In genomic region chr10:118256825-118257570, GRCh38 we compare ENCODE assay signal across 18 cellular contexts.
DNase-seq lines count a peak whose midpoint lies in the region; TF ChIP-seq lines count a peak whose summit lies in the region.
"Had no signal": no experiment of that assay in that cellular context is flagged by ENCODE, and none has a peak within 500 bp of the region (broad histone marks: within the 10 kb centered on the region; RNA-seq: fewer than 3 reads in every experiment).

No MANE protein-coding gene starts in this region.

- H3K27me3 ChIP-seq in neural cell (ENCODE audit: insufficient read depth, low read depth, low read length) (peaks cover 4% of the 10 kb centered on the region), mammary epithelial cell (ENCODE audit: insufficient read depth, low read length) (no peaks in the 10 kb centered on the region), SJCRH30 (no peaks in the 10 kb centered on the region; the same call in 1 of the 2 replicates)

- H3K27ac Mint-ChIP-seq in activated CD4-positive, alpha-beta memory T cell treated with anti-CD3 and anti-CD28 coated beads for 36 hours, result no peak overlapping the region
- H3K27ac Mint-ChIP-seq: CD8-positive, alpha-beta T cell; T-cell had no signal

- H3K27ac ChIP-seq in HEK293 (ENCODE audit: extremely low read depth, low read depth, low read length) (no peak overlapping the region), neural cell (ENCODE audit: low read length) (no peak overlapping the region), mammary epithelial cell (ENCODE audit: insufficient read depth, low read depth, low read length) (no peak overlapping the region), SJCRH30 (no peak overlapping the region)
- H3K27ac ChIP-seq: SJSA1 had no signal

- CTCF ChIA-PET in HEK293 (lab: Yijun Ruan, JAX), result interaction anchor here (0.6 to 2.0 kb wide), 5 partner anchors 15 to 760 kb away, joined by 3 to 7 read pairs (median 5); no protein-coding TSS in a partner anchor
- CTCF ChIA-PET in mammary epithelial cell (lab: Charles Lee; ENCODE audit: low non-redundant PET), result no interaction called here
- CTCF ChIA-PET in activated CD4-positive, alpha-beta memory T cell treated with anti-CD3 and anti-CD28 coated beads for 36 hours (lab: Charles Lee), result interaction anchor here (0.8 to 1.4 kb wide), 4 partner anchors 8 to 814 kb away, joined by 3 to 4 read pairs (median 3); no protein-coding TSS in a partner anchor

- H3K36me3 ChIP-seq in HEK293 (ENCODE audit: control insufficient read depth in 2 of 2, insufficient read depth in 1 of 2, low read length in 2 of 2) (no peaks in the 10 kb centered on the region), neural cell (ENCODE audit: insufficient read depth, low read length) (no peaks in the 10 kb centered on the region), mammary epithelial cell (ENCODE audit: insufficient read depth, low read length) (no peaks in the 10 kb centered on the region), SJCRH30 (no peaks in the 10 kb centered on the region)
- H3K36me3 ChIP-seq: SJSA1 had no signal

- DNase-seq in NCI-H146 (lab: John Stamatoyannopoulos, UW) (peak; percentile 61), astrocyte of the hippocampus (ENCODE audit: low read depth, low spot score) (peak; percentile 41), amniotic stem cell (lab: John Stamatoyannopoulos, UW) (no peak), mammary epithelial cell (no peak), SJCRH30 (no peak)
- DNase-seq in activated CD4-positive, alpha-beta memory T cell treated with anti-CD3 and anti-CD28 coated beads for 36 hours, result no peak
- DNase-seq: CD8-positive, alpha-beta T cell; H7; IMR-90; MV-4-11; NCI-H187 treated with DMSO at 0.1 percent for 48 hours; NCI-H2171 treated with DMSO at 0.1 percent for 48 hours; OCI-M1; RPMI8226; T-cell had no signal

- H3K4me3 Mint-ChIP-seq in activated CD4-positive, alpha-beta memory T cell treated with anti-CD3 and anti-CD28 coated beads for 36 hours, result no peak overlapping the region
- H3K4me3 Mint-ChIP-seq: CD8-positive, alpha-beta T cell; T-cell had no signal

- TF ChIP-seq RAD21 in neural cell (conservative IDR thresholded peaks at IDR 0.05), result no peak

- H3K79me2 ChIP-seq in neural cell (replicated peaks; ENCODE audit: insufficient read depth, low read length) (no peaks in the 10 kb centered on the region), mammary epithelial cell (ENCODE audit: insufficient read depth, low read length) (no peaks in the 10 kb centered on the region)

- H3K4me2 ChIP-seq in neural cell (ENCODE audit: low read length) (no peak overlapping the region), mammary epithelial cell (ENCODE audit: insufficient read depth, low read depth, low read length) (no peak overlapping the region)

- dilution Hi-C loops in mammary epithelial cell (cut with HindIII; ENCODE audit: low sequenced_read_pairs), result no loop called here

- no peaks in the 10 kb centered on the region for H3K36me3 Mint-ChIP-seq in activated CD4-positive, alpha-beta memory T cell treated with anti-CD3 and anti-CD28 coated beads for 36 hours
- H3K36me3 Mint-ChIP-seq: CD8-positive, alpha-beta T cell; T-cell had no signal

- no peaks in the 10 kb centered on the region for H3K9me3 ChIP-seq in HEK293 (ENCODE audit: control insufficient read depth, insufficient read depth, low read depth, low read length)
- H3K9me3 ChIP-seq in neural cell (ENCODE audit: low read length), result no peaks in the 10 kb centered on the region
- no peaks in the 10 kb centered on the region for H3K9me3 ChIP-seq in mammary epithelial cell (replicated peaks; ENCODE audit: insufficient read depth, low read length)
- no peaks in the 10 kb centered on the region for H3K9me3 ChIP-seq in SJCRH30 (replicated peaks)
- H3K9me3 ChIP-seq: SJSA1 had no signal

- POLR2A ChIA-PET in HEK293 (lab: Yijun Ruan, JAX), result no interaction called here
- POLR2A ChIA-PET in activated CD4-positive, alpha-beta memory T cell treated with anti-CD3 and anti-CD28 coated beads for 36 hours (lab: Charles Lee), result no interaction called here

- H3K4me1 Mint-ChIP-seq in activated CD4-positive, alpha-beta memory T cell treated with anti-CD3 and anti-CD28 coated beads for 36 hours (ENCODE audit: low read depth), result no peaks in the 10 kb centered on the region
- H3K4me1 Mint-ChIP-seq: T-cell had no signal

- H3K27me3 Mint-ChIP-seq in activated CD4-positive, alpha-beta memory T cell treated with anti-CD3 and anti-CD28 coated beads for 36 hours, result peaks cover 28% of the 10 kb centered on the region

- H3K9ac ChIP-seq in neural cell (ENCODE audit: low read length) (no peak overlapping the region), mammary epithelial cell (ENCODE audit: insufficient read depth, low read length) (no peak overlapping the region)

- WGBS in mammary epithelial cell (ENCODE audit: low coverage, missing lambda C conversion rate), result 56% methylated on average over 7 of the region's 7 CpGs

- H3K9me3 Mint-ChIP-seq in activated CD4-positive, alpha-beta memory T cell treated with anti-CD3 and anti-CD28 coated beads for 36 hours, result no peaks in the 10 kb centered on the region
- H3K9me3 Mint-ChIP-seq: CD8-positive, alpha-beta T cell; T-cell had no signal

- H3F3A ChIP-seq in neural cell (ENCODE audit: insufficient read depth, low read length, poor library complexity, severe bottlenecking), result no peaks in the 10 kb centered on the region

- TF ChIP-seq CTCF in HEK293 (tag by site-specific recombination; IDR thresholded peaks at IDR 0.05), result no peak
- TF ChIP-seq CTCF in neural cell (IDR thresholded peaks at IDR 0.05; ENCODE audit: poor library complexity, severe bottlenecking), result no peak
- TF ChIP-seq CTCF in mammary epithelial cell (conservative IDR thresholded peaks at IDR 0.05 in 1 of 2, IDR thresholded peaks at IDR 0.05 in 1 of 2; ENCODE audit: extremely low read depth in 1 of 2, insufficient read depth in 1 of 2, low read depth in 1 of 2, low read length in 2 of 2), result no peak

- no peaks in the 10 kb centered on the region; the same call in 1 of the 2 replicates for H3K4me1 ChIP-seq in HEK293 (ENCODE audit: control insufficient read depth, insufficient read depth, low read length)
- peaks cover 2% of the 10 kb centered on the region for H3K4me1 ChIP-seq in mammary epithelial cell (ENCODE audit: insufficient read depth, low read length)
- no peaks in the 10 kb centered on the region; the same call in 1 of the 2 replicates for H3K4me1 ChIP-seq in SJCRH30
- H3K4me1 ChIP-seq: SJSA1 had no signal

- in situ Hi-C loops in mammary epithelial cell (cut with MboI; ENCODE audit: low sequenced_read_pairs in 2 of 2), result no loop called here

- TF ChIP-seq EP300 in neural cell (conservative IDR thresholded peaks at IDR 0.05; ENCODE audit: poor library complexity, severe bottlenecking), result peak; percentile 52

- H3K4me3 ChIP-seq in HEK293 (ENCODE audit: low read depth, low read length) (no peak overlapping the region), neural cell (ENCODE audit: low read length) (no peak overlapping the region), mammary epithelial cell (replicated peaks in 1 of 3; ENCODE audit: insufficient read depth in 1 of 3, low read depth in 2 of 3, low read length in 3 of 3) (no peak overlapping the region), SJCRH30 (no peak overlapping the region)
- H3K4me3 ChIP-seq: SJSA1 had no signal

- H4K20me1 ChIP-seq in neural cell (ENCODE audit: insufficient read depth) (no peaks in the 10 kb centered on the region), mammary epithelial cell (ENCODE audit: insufficient read depth, low read length) (no peaks in the 10 kb centered on the region)

- intact Hi-C loops in mammary epithelial cell (cut with micrococcal nuclease), result no loop called here
- intact Hi-C loops in activated CD4-positive, alpha-beta memory T cell treated with anti-CD3 and anti-CD28 coated beads for 36 hours (cut with micrococcal nuclease), result no loop called here

- no TSS peak for BruUV-seq in mammary epithelial cell (replicated peaks; lab: Mats Ljungman, UMichigan)

- H3K9me2 ChIP-seq in neural cell (ENCODE audit: insufficient read depth, low read length), result no peaks in the 10 kb centered on the region

- H2AFZ ChIP-seq in neural cell (ENCODE audit: low read depth, low read length) (no peak overlapping the region), mammary epithelial cell (ENCODE audit: low read depth, low read length) (no peak overlapping the region)

TF ChIP-seq in HEK293, 187 proteins besides CTCF, POLR2A, EP300 and RAD21 (continues in another document):
- peak; percentile 95 for TF ChIP-seq TCF7L2 (IDR thresholded peaks at IDR 0.05; ENCODE audit: borderline replicate concordance, low read depth, low read length)
- TF ChIP-seq ZNF133 (tag by site-specific recombination; IDR thresholded peaks at IDR 0.05), result no peak
- TF ChIP-seq GLIS2 (tag by site-specific recombination; IDR thresholded peaks at IDR 0.05), result no peak
- no peak for TF ChIP-seq ZFP3 (tag by site-specific recombination; IDR thresholded peaks at IDR 0.05; ENCODE audit: low read depth)

TF ChIP-seq in neural cell, 6 proteins besides CTCF, POLR2A, EP300 and RAD21:
- TF ChIP-seq EZH2 (IDR thresholded peaks at IDR 0.05; ENCODE audit: borderline replicate concordance, insufficient read depth, low read length, poor library complexity, severe bottlenecking), result no peak
- peak; percentile 92 for TF ChIP-seq REST (IDR thresholded peaks at IDR 0.05; ENCODE audit: borderline replicate concordance)

Comparison
In these comparisons a context has a peak if more than half of its experiments do, and no peak if none do; other contexts are left out.
1. DNase-seq: peak in NCI-H146 (single experiment) and astrocyte of the hippocampus (single experiment); none in amniotic stem cell (single experiment), mammary epithelial cell (single experiment), activated CD4-positive, alpha-beta memory T cell treated with anti-CD3 and anti-CD28 coated beads for 36 hours (single experiment) and SJCRH30 (0 of 2).